ENCODE assay signal across 1 cellular context in genomic region chr3:11288786-11289637, GRCh38.
TF ChIP-seq lines count a peak whose summit lies in the region.

No MANE protein-coding gene starts in this region.

TF ChIP-seq in HCT116, 20 proteins besides CTCF, POLR2A, EP300 and RAD21 (continued from another document):
- TF ChIP-seq SRF (IDR thresholded peaks at IDR 0.05; ENCODE audit: low read depth) (0 out of 2 replicates have a peak, but pooled peaks have one; percentile 37), EZH2phosphoT487 (IDR thresholded peaks at IDR 0.05; ENCODE audit: borderline replicate concordance) (no peak), YY1 (IDR thresholded peaks at IDR 0.05; ENCODE audit: extremely low read depth, insufficient replicate concordance, low read depth, low read length) (no peak)
